1 cellular context compared by ENCODE assay signal in the genomic region with DNA sequence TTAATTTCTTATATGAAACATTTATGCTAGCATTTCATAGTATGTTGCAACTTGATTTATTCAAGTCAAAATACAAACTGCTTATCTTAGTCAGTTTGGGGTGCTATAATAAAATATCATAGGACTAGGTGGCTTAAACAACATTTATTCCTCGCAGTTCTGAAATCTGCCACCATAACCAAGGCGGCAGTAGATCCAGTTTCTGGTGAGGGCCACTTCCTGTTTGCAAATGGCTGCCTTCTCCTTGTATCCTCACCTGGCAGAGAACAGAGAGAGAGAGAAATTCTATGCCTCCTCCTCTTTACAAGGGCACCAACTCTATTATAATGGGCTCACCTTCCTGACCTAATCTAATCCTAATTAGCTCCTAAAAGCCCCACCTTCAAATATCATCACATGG.
TF ChIP-seq lines count a peak whose summit lies in the region.

No MANE protein-coding gene starts in this region.

TF ChIP-seq in GM12878, 131 proteins besides CTCF, POLR2A, EP300 and RAD21 (continued from another document):
- TF ChIP-seq TARDBP (IDR thresholded peaks at IDR 0.05; ENCODE audit: borderline replicate concordance) = no peak
- TF ChIP-seq, protein P1, sequence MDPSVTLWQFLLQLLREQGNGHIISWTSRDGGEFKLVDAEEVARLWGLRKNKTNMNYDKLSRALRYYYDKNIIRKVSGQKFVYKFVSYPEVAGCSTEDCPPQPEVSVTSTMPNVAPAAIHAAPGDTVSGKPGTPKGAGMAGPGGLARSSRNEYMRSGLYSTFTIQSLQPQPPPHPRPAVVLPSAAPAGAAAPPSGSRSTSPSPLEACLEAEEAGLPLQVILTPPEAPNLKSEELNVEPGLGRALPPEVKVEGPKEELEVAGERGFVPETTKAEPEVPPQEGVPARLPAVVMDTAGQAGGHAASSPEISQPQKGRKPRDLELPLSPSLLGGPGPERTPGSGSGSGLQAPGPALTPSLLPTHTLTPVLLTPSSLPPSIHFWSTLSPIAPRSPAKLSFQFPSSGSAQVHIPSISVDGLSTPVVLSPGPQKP (IDR thresholded peaks at IDR 0.05; ENCODE audit: low read depth, low read length) = no peak
TF ChIP-seq in GM12878: peak in this region for 2.
